Comparison of ENCODE assay signal across 8 cellular contexts in the genomic region with DNA sequence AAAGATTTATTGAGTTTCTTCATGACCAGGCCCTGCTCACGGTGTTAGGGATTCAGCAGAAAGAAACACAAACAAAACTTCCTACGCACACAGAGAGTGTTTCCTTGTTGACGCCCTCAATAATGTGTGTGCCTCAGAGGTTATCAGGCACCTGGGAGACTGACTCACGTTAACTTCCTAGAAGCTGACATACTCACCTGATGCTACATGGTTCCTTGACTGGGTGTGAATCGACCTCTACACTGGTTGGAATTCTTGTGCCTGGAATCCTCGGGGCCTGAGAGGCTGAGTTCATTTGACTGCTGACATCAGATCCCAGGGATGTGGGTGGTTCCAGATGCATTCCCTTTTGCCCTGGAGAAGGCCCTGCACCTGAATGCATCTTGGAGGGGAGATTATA. TPM values are rescaled to one million over a fixed set of nuclear protein-coding genes. Genes with fewer than 3 reads are reported as not detected.
DNase-seq lines count a peak whose midpoint lies in the region; ATAC-seq, FAIRE-seq and TF ChIP-seq lines count a peak whose summit lies in the region.
"Not testable (repeated sequence)": the region's sequence is repeated elsewhere in the genome, so short reads cannot be mapped to it uniquely, and the experiment has no call there.

No MANE protein-coding gene starts in this region.

- H4K20me1 ChIP-seq in BLaER1 treated with 17β-estradiol and CSF1 and Interleukin-3, amounts not matched to agents 10 nM and 100 nM; hepatocyte (ENCODE audit: insufficient read depth, poor library complexity, severe bottlenecking): not testable (repeated sequence)

- H3K9me3 Mint-ChIP-seq in activated naive CD8-positive, alpha-beta T cell treated with anti-CD3 and anti-CD28 coated beads, Interleukin-2, amount 50 U/mL, for 24 hours; effector memory CD8-positive, alpha-beta T cell; progenitor cell of endocrine pancreas (ENCODE audit: low read depth): not testable (repeated sequence)

- H2AK5ac ChIP-seq in mesendoderm (ENCODE audit: low read length), result not testable (repeated sequence)

- H3K56ac ChIP-seq in mesendoderm (ENCODE audit: low read length), result not testable (repeated sequence)

- H3K4ac ChIP-seq in mesendoderm (ENCODE audit: low read depth, low read length), result not testable (repeated sequence)

- H3K4me3 ChIP-seq in BLaER1 treated with 17β-estradiol and CSF1 and Interleukin-3, amounts not matched to agents 10 nM and 100 nM; hepatocyte; mesendoderm (ENCODE audit: low read length): not testable (repeated sequence)

- not testable (repeated sequence) for H3K79me2 ChIP-seq in hepatocyte; mesendoderm (ENCODE audit: control insufficient read depth, insufficient read depth, low read length)

- H3K4me2 ChIP-seq in BLaER1 treated with 17β-estradiol and CSF1 and Interleukin-3, amounts not matched to agents 10 nM and 100 nM, result peak overlapping the region in 10 of 11 experiments; percentile 35 to 72 (median 54); a peak in 15 of 22 replicates
- H3K4me2 ChIP-seq in hepatocyte; mesendoderm (ENCODE audit: low read length): not testable (repeated sequence)

- H3K27ac ChIP-seq in BLaER1 treated with 17β-estradiol and CSF1 and Interleukin-3, amounts not matched to agents 10 nM and 100 nM, result peak overlapping the region in 1 of 11 experiments; percentile 40; a peak in 1 of 22 replicates
- H3K27ac ChIP-seq in hepatocyte, result peak overlapping the region; percentile 88
- H3K27ac ChIP-seq in mesendoderm (ENCODE audit: low read depth, low read length), result not testable (repeated sequence)

- not testable (repeated sequence) for H4K8ac ChIP-seq in mesendoderm (ENCODE audit: low read depth, low read length)

- not testable (repeated sequence) for H2BK15ac ChIP-seq in mesendoderm (replicated peaks; ENCODE audit: low read depth)

- not testable (repeated sequence) for H3K4me1 Mint-ChIP-seq in T-helper 17 cell; progenitor cell of endocrine pancreas (ENCODE audit: low read depth)
- H3K4me1 Mint-ChIP-seq in activated naive CD8-positive, alpha-beta T cell treated with anti-CD3 and anti-CD28 coated beads, Interleukin-2, amount 50 U/mL, for 24 hours, result peaks cover 21% of the 10 kb centered on the region
- H3K4me1 Mint-ChIP-seq in effector memory CD8-positive, alpha-beta T cell (ENCODE audit: low read depth in 2 of 2), result peaks cover 3 to 14% of the 10 kb centered on the region in 2 donors

- H3K4me3 Mint-ChIP-seq in T-helper 17 cell; activated naive CD8-positive, alpha-beta T cell treated with anti-CD3 and anti-CD28 coated beads, Interleukin-2, amount 50 U/mL, for 24 hours; effector memory CD8-positive, alpha-beta T cell; progenitor cell of endocrine pancreas (ENCODE audit: low read depth): not testable (repeated sequence)

- not testable (repeated sequence) for TF ChIP-seq POLR2A in GM12892 (IDR thresholded peaks at IDR 0.05; ENCODE audit: low read depth, low read length)

- not testable (repeated sequence) for H2AFZ ChIP-seq in hepatocyte

- not testable (repeated sequence) for DNase-seq in GM12892 (ENCODE audit: insufficient read length); T-helper 17 cell; activated naive CD8-positive, alpha-beta T cell treated with anti-CD3 and anti-CD28 coated beads, Interleukin-2, amount 50 U/mL, for 24 hours; effector memory CD8-positive, alpha-beta T cell; progenitor cell of endocrine pancreas (ENCODE audit: low spot score, unreplicated experiment)
- DNase-seq in hepatocyte (ENCODE audit: low spot score), result peak; percentile 66
- peak; percentile 79 for DNase-seq in mesendoderm

- H3K79me1 ChIP-seq in mesendoderm (ENCODE audit: low read length), result not testable (repeated sequence)

- H3K23ac ChIP-seq in mesendoderm (ENCODE audit: low read length), result not testable (repeated sequence)

- peak; percentile 41 for ATAC-seq in T-helper 17 cell
- peak; percentile 54 for ATAC-seq in activated naive CD8-positive, alpha-beta T cell treated with anti-CD3 and anti-CD28 coated beads, Interleukin-2, amount 50 U/mL, for 24 hours
- peak; percentile 61 for ATAC-seq in effector memory CD8-positive, alpha-beta T cell (replicated peaks)

- not testable (repeated sequence) for H3K9me2 ChIP-seq in hepatocyte (replicated peaks; ENCODE audit: insufficient read depth)

- H3K36me3 Mint-ChIP-seq in T-helper 17 cell (ENCODE audit: low read depth); activated naive CD8-positive, alpha-beta T cell treated with anti-CD3 and anti-CD28 coated beads, Interleukin-2, amount 50 U/mL, for 24 hours (ENCODE audit: low read depth); effector memory CD8-positive, alpha-beta T cell (ENCODE audit: insufficient read depth); progenitor cell of endocrine pancreas (ENCODE audit: insufficient read depth): not testable (repeated sequence)

- FAIRE-seq in GM12892 (lab: Jason Lieb, UNC), result peak; percentile 33

- H4K5ac ChIP-seq in mesendoderm (ENCODE audit: low read length), result not testable (repeated sequence)

- peaks cover 0 to 45% (median 28%) of the 10 kb centered on the region in 10 experiments; a peak in 17 of 20 replicates for H3K4me1 ChIP-seq in BLaER1 treated with 17β-estradiol and CSF1 and Interleukin-3, amounts not matched to agents 10 nM and 100 nM
- H3K4me1 ChIP-seq in hepatocyte (ENCODE audit: insufficient read depth); mesendoderm (ENCODE audit: control insufficient read depth, low read depth, low read length): not testable (repeated sequence)

- TF ChIP-seq CTCF in hepatocyte (IDR thresholded peaks at IDR 0.05; ENCODE audit: poor library complexity); progenitor cell of endocrine pancreas (IDR thresholded peaks at IDR 0.05; ENCODE audit: unreplicated experiment): not testable (repeated sequence)

- not testable (repeated sequence) for H3K9ac ChIP-seq in BLaER1 treated with 17β-estradiol and CSF1 and Interleukin-3, amounts not matched to agents 10 nM and 100 nM; mesendoderm (ENCODE audit: low read length)

- not testable (repeated sequence) for H3K18ac ChIP-seq in mesendoderm (ENCODE audit: low read length)

- H3K36me3 ChIP-seq in BLaER1 treated with 17β-estradiol and CSF1 and Interleukin-3, amounts not matched to agents 10 nM and 100 nM; hepatocyte (replicated peaks; ENCODE audit: insufficient read depth, low read depth); mesendoderm (ENCODE audit: control insufficient read depth, insufficient read depth, low read length): not testable (repeated sequence)

- 67% methylated on average over 6 of the region's 6 CpGs for WGBS in hepatocyte (ENCODE audit: low lambda C conversion rate, missing lambda C conversion rate)
- WGBS in mesendoderm (ENCODE audit: extremely low coverage, insufficient coverage, low lambda C conversion rate), result no CpG with 5 or more reads among the region's 6 CpGs

- not testable (repeated sequence) for H2BK5ac ChIP-seq in mesendoderm (ENCODE audit: low read length)

- H3K9me3 ChIP-seq in BLaER1 treated with 17β-estradiol and CSF1 and Interleukin-3, amounts not matched to agents 10 nM and 100 nM (replicated peaks in 1 of 11); T-helper 17 cell (ENCODE audit: control insufficient read depth, low read length, poor library complexity, severe bottlenecking); hepatocyte (ENCODE audit: low read depth): not testable (repeated sequence)

- H3K27ac Mint-ChIP-seq in T-helper 17 cell; activated naive CD8-positive, alpha-beta T cell treated with anti-CD3 and anti-CD28 coated beads, Interleukin-2, amount 50 U/mL, for 24 hours; effector memory CD8-positive, alpha-beta T cell: not testable (repeated sequence)
- H3K27ac Mint-ChIP-seq in progenitor cell of endocrine pancreas, result peak overlapping the region; percentile 20

- H3K27me3 ChIP-seq in BLaER1 treated with 17β-estradiol and CSF1 and Interleukin-3, amounts not matched to agents 10 nM and 100 nM, result peaks cover 0 to 55% (median 34%) of the 10 kb centered on the region in 11 experiments; a peak in 17 of 22 replicates
- not testable (repeated sequence) for H3K27me3 ChIP-seq in hepatocyte; mesendoderm (ENCODE audit: insufficient read depth, low read length, poor library complexity)

- peaks cover 13% of the 10 kb centered on the region for H3K27me3 Mint-ChIP-seq in T-helper 17 cell
- H3K27me3 Mint-ChIP-seq in activated naive CD8-positive, alpha-beta T cell treated with anti-CD3 and anti-CD28 coated beads, Interleukin-2, amount 50 U/mL, for 24 hours, result peaks cover 42% of the 10 kb centered on the region
- H3K27me3 Mint-ChIP-seq in effector memory CD8-positive, alpha-beta T cell, result peaks cover 10% of the 10 kb centered on the region in 2 donors
- not testable (repeated sequence) for H3K27me3 Mint-ChIP-seq in progenitor cell of endocrine pancreas

- H2BK120ac ChIP-seq in mesendoderm (ENCODE audit: low read depth, low read length), result not testable (repeated sequence)

RNA-seq across cellular contexts. Expression of gene FKBP9, which starts 35.5 kb away (rescaled TPM):
- polyA plus RNA-seq in GM12892 (2012; ENCODE audit: missing spikeins), result 4.7 TPM
- under 1 TPM in 1 of 2 donors, not detected in 1; 0.42 TPM for total RNA-seq in T-helper 17 cell
- total RNA-seq in hepatocyte, result 91.2 and 109 TPM in 2 replicates
- polyA plus RNA-seq in hepatocyte, result 81.5 and 88.8 TPM in 2 replicates
- 7.8 TPM for polyA plus RNA-seq in mesendoderm (2013, experiment 1 of 2)
- 7.1 TPM for polyA plus RNA-seq in mesendoderm (2013, experiment 2 of 2)
- 86.4 and 90.7 TPM in 2 replicates for total RNA-seq in progenitor cell of endocrine pancreas

Comparison
In these comparisons a context has a peak if more than half of its experiments do, and no peak if none do; other contexts are left out.
1. RNA of gene FKBP9, which starts 35.5 kb away (total RNA-seq): 91.2 to 109 TPM in hepatocyte and 86.4 to 90.7 TPM in progenitor cell of endocrine pancreas; 0.42 TPM in T-helper 17 cell; every median in the first group is over 10 times any median in the second.
2. Peak in every context shown above with its lines, with median percentiles within 50 percentile points of each other: ATAC-seq.